Comparison of ENCODE assay signal across 1 cellular context in genomic region chr6:6685249-6685667, GRCh38.
A peak's percentile ranks its signal among the peaks of the same experiment; 100 is the strongest.
TF ChIP-seq lines count a peak whose summit lies in the region.

No MANE protein-coding gene starts in this region.

TF ChIP-seq in K562, 482 proteins besides CTCF, POLR2A, EP300 and RAD21 (continued from another document):
- TF ChIP-seq PBX2 (CRISPR knock-in tag; IDR thresholded peaks at IDR 0.05; ENCODE audit: low read depth): peak; percentile 93
- TF ChIP-seq PBX2 (tag; conservative IDR thresholded peaks at IDR 0.05; ENCODE audit: low read depth): peak; percentile 94
- peak; percentile 83 for TF ChIP-seq CEBPB (tag; IDR thresholded peaks at IDR 0.05)
- 0 out of 2 replicates have a peak, but pooled peaks have one; percentile 9 for TF ChIP-seq MTA2 (IDR thresholded peaks at IDR 0.05; ENCODE audit: low read depth)
- no peak for TF ChIP-seq CHD7 (IDR thresholded peaks at IDR 0.05; ENCODE audit: low read depth, low read length)
- TF ChIP-seq HNRNPL (IDR thresholded peaks at IDR 0.05; ENCODE audit: low read depth, low read length): no peak
- TF ChIP-seq MEIS2 (IDR thresholded peaks at IDR 0.05; ENCODE audit: partially characterized antibody): peak; percentile 98
- TF ChIP-seq CEBPG (CRISPR knock-in tag; IDR thresholded peaks at IDR 0.05): no peak
- TF ChIP-seq CEBPG (tag; conservative IDR thresholded peaks at IDR 0.05 in 1 of 2, IDR thresholded peaks at IDR 0.05 in 1 of 2): peak in 1 of 2 experiments; percentile 55; a peak in 3 of 4 replicates
- 0 out of 2 replicates have a peak, but pooled peaks have one; percentile 44 for TF ChIP-seq EHMT2 (IDR thresholded peaks at IDR 0.05)
- no peak for TF ChIP-seq MLLT1 (IDR thresholded peaks at IDR 0.05)
TF ChIP-seq in K562: peak in this region for 9.
